30 cellular contexts compared by ENCODE assay signal in the genomic region with DNA sequence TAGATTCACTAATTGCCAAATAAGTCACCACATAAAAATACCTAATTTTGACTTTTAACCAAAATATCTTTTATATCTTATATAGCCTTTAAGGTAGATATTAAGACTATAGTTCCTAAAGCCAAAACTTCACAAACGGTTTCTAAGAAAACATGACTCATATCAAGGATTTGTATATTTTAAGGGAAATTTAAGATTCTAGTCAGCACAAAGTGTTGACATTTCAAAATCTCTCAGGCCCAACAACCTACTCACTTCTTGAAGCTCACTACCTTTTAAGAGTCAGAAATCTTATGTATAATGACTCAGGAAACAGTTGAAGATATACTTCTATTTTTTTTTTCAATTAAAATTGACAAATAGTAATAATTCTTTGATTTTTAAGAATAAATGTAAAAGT.
DNase-seq lines count a peak whose midpoint lies in the region; ATAC-seq, FAIRE-seq and TF ChIP-seq lines count a peak whose summit lies in the region.
"Had no signal": no experiment of that assay in that cellular context is flagged by ENCODE, and none has a peak within 500 bp of the region (broad histone marks: within the 10 kb centered on the region; RNA-seq: fewer than 3 reads in every experiment).

No MANE protein-coding gene starts in this region.

- no peaks in the 10 kb centered on the region for H3K4me1 ChIP-seq in kidney (ENCODE audit: control insufficient read depth in 1 of 2, insufficient read depth in 1 of 2, low read depth in 1 of 2, low read length in 2 of 2)
- H3K4me1 ChIP-seq: adrenal gland; BLaER1 treated with 17β-estradiol and CSF1 and Interleukin-3, amounts not matched to agents 10 nM and 100 nM; gastrocnemius medialis; transverse colon had no signal

- H3K27ac Mint-ChIP-seq in osteocyte (ENCODE audit: unreplicated experiment), result peak overlapping the region; percentile 28
- H3K27ac Mint-ChIP-seq: activated CD4-positive, alpha-beta memory T cell treated with anti-CD3 and anti-CD28 coated beads, Interleukin-2, amount 10 ng/mL, durations not matched to agents 7 days and 5 days; activated naive CD4-positive, alpha-beta T cell treated with anti-CD3 and anti-CD28 coated beads for 36 hours; effector memory CD8-positive, alpha-beta T cell; stimulated activated effector memory CD8-positive, alpha-beta T cell treated with anti-CD3 and anti-CD28 coated beads, Interleukin-12 subunit alpha, Interleukin-12 subunit beta, amount 100 ng/mL, for 72 hours; T-helper 2 cell treated with Interferon-gamma antibody and Interleukin-4, amounts not matched to agents 5 μg/mL and 100 μg/mL, for 36 hours had no signal

- no peak overlapping the region for H3K9ac ChIP-seq in kidney (ENCODE audit: low read length in 2 of 2)
- H3K9ac ChIP-seq: BLaER1 treated with 17β-estradiol and CSF1 and Interleukin-3, amounts not matched to agents 10 nM and 100 nM had no signal

- H3K9me3 Mint-ChIP-seq in osteocyte (ENCODE audit: unreplicated experiment), result no peaks in the 10 kb centered on the region
- H3K9me3 Mint-ChIP-seq: effector memory CD8-positive, alpha-beta T cell; T-helper 2 cell treated with Interferon-gamma antibody and Interleukin-4, amounts not matched to agents 5 μg/mL and 100 μg/mL, for 36 hours had no signal

- H3K36me3 ChIP-seq in kidney (ENCODE audit: control insufficient read depth in 1 of 2, insufficient read depth in 2 of 2, low read length in 2 of 2), result no peaks in the 10 kb centered on the region
- H3K36me3 ChIP-seq: adrenal gland, cardiac muscle cell, gastrocnemius medialis, right atrium auricular region, transverse colon had no signal

- no peaks in the 10 kb centered on the region for H3K36me3 Mint-ChIP-seq in osteocyte (ENCODE audit: unreplicated experiment)
- H3K36me3 Mint-ChIP-seq: stimulated activated effector memory CD8-positive, alpha-beta T cell treated with anti-CD3 and anti-CD28 coated beads, Interleukin-12 subunit alpha, Interleukin-12 subunit beta, amount 100 ng/mL, for 72 hours had no signal

- intact Hi-C loops in kidney (cut with DNase I), result no loop called here

- H3K4me1 Mint-ChIP-seq in osteocyte (ENCODE audit: unreplicated experiment), result peaks cover 17% of the 10 kb centered on the region
- H3K4me1 Mint-ChIP-seq: activated CD4-positive, alpha-beta memory T cell treated with anti-CD3 and anti-CD28 coated beads, Interleukin-2, amount 10 ng/mL, durations not matched to agents 7 days and 5 days had no signal

- TF ChIP-seq POLR2A in GM12891 (IDR thresholded peaks at IDR 0.05; ENCODE audit: low read depth, low read length), result no peak

- no peaks in the 10 kb centered on the region for H3K9me3 ChIP-seq in kidney (ENCODE audit: control insufficient read depth in 1 of 2, low read length in 2 of 2)
- H3K9me3 ChIP-seq: adrenal gland, gastrocnemius medialis, right atrium auricular region, transverse colon had no signal

- FAIRE-seq in GM12891 (lab: Jason Lieb, UNC) (no peak), kidney (lab: Jason Lieb, UNC) (no peak)

- no peak for TF ChIP-seq CTCF in AG09319 (IDR thresholded peaks at IDR 0.05; ENCODE audit: low read depth, low read length)
- TF ChIP-seq CTCF in osteocyte (IDR thresholded peaks at IDR 0.05), result no peak
- no peak for TF ChIP-seq CTCF in omental fat pad (IDR thresholded peaks at IDR 0.05)
- TF ChIP-seq CTCF in kidney (IDR thresholded peaks at IDR 0.05; ENCODE audit: borderline replicate concordance, extremely low read depth, insufficient read depth), result no peak

- H3K27me3 Mint-ChIP-seq in osteocyte (ENCODE audit: unreplicated experiment), result no peaks in the 10 kb centered on the region
- H3K27me3 Mint-ChIP-seq: activated CD4-positive, alpha-beta memory T cell treated with anti-CD3 and anti-CD28 coated beads, Interleukin-2, amount 10 ng/mL, durations not matched to agents 7 days and 5 days; effector memory CD8-positive, alpha-beta T cell had no signal

- DNase-seq in AG09319 (ENCODE audit: extremely low read depth, low read depth) (peak; percentile 8), LHCN-M2 (ENCODE audit: low read depth) (peak; percentile 29), fibroblast of gingiva (ENCODE audit: low read depth) (peak; percentile 50), osteocyte (ENCODE audit: extremely low spot score, unreplicated experiment) (no peak), omental fat pad (ENCODE audit: low spot score) (no peak), GM12891 (ENCODE audit: insufficient read length, low spot score) (no peak), kidney (no peak)
- DNase-seq: activated CD4-positive, alpha-beta memory T cell treated with anti-CD3 and anti-CD28 coated beads, Interleukin-2, amount 10 ng/mL, durations not matched to agents 7 days and 5 days; activated CD4-positive, alpha-beta T cell treated with anti-CD3 and anti-CD28 coated beads for 1 hour; activated CD8-positive, alpha-beta memory T cell treated with anti-CD3 and anti-CD28 coated beads, Interleukin-2, amount 50 U/mL, for 4 hours; activated naive CD4-positive, alpha-beta T cell treated with anti-CD3 and anti-CD28 coated beads for 36 hours; adrenal gland; COR-L47; cortex of kidney; DMS53; effector memory CD8-positive, alpha-beta T cell; erythroblast; gastrocnemius medialis; GDM1; left colon; NCI-H1092 treated with DMSO at 0.1 percent for 48 hours; NCI-H187; NCI-H510A; transverse colon had no signal

- H3K4me3 ChIP-seq in kidney (ENCODE audit: low read length in 2 of 2), result no peak overlapping the region
- H3K4me3 ChIP-seq: adrenal gland; BLaER1 treated with 17β-estradiol and CSF1 and Interleukin-3, amounts not matched to agents 10 nM and 100 nM; cardiac muscle cell; gastrocnemius medialis; right atrium auricular region; transverse colon had no signal

- no peak overlapping the region for H3K4me3 Mint-ChIP-seq in osteocyte (ENCODE audit: unreplicated experiment)
- H3K4me3 Mint-ChIP-seq: activated CD4-positive, alpha-beta memory T cell treated with anti-CD3 and anti-CD28 coated beads, Interleukin-2, amount 10 ng/mL, durations not matched to agents 7 days and 5 days; activated naive CD4-positive, alpha-beta T cell treated with anti-CD3 and anti-CD28 coated beads for 36 hours; effector memory CD8-positive, alpha-beta T cell; stimulated activated effector memory CD8-positive, alpha-beta T cell treated with anti-CD3 and anti-CD28 coated beads, Interleukin-12 subunit alpha, Interleukin-12 subunit beta, amount 100 ng/mL, for 72 hours; T-helper 2 cell treated with Interferon-gamma antibody and Interleukin-4, amounts not matched to agents 5 μg/mL and 100 μg/mL, for 36 hours had no signal

- no peak overlapping the region for H3K27ac ChIP-seq in kidney (ENCODE audit: low read depth in 2 of 2, low read length in 2 of 2)
- H3K27ac ChIP-seq: adrenal gland; BLaER1 treated with 17β-estradiol and CSF1 and Interleukin-3, amounts not matched to agents 10 nM and 100 nM; cardiac muscle cell; gastrocnemius medialis; right atrium auricular region; transverse colon had no signal

- ATAC-seq in omental fat pad (ENCODE audit: low FRiP score) (no peak), GM21737 (IDR thresholded peaks at IDR 0.05; ENCODE audit: unreplicated experiment) (no peak)
- ATAC-seq: effector memory CD8-positive, alpha-beta T cell; gastrocnemius medialis; left colon; stimulated activated effector memory CD8-positive, alpha-beta T cell treated with anti-CD3 and anti-CD28 coated beads, Interleukin-12 subunit alpha, Interleukin-12 subunit beta, amount 100 ng/mL, for 72 hours had no signal

TF ChIP-seq in GM12891, 5 proteins besides CTCF, POLR2A, EP300 and RAD21:
- TF ChIP-seq TAF1 (IDR thresholded peaks at IDR 0.05; ENCODE audit: low read depth, low read length), result no peak
- TF ChIP-seq POLR2AphosphoS5 (IDR thresholded peaks at IDR 0.05; ENCODE audit: low read depth, low read length), result no peak
- no peak for TF ChIP-seq POU2F2 (IDR thresholded peaks at IDR 0.05; ENCODE audit: low read depth, low read length)

Comparison
In these comparisons a context has a peak if more than half of its experiments do, and no peak if none do; other contexts are left out.
1. DNase-seq: peak in AG09319 (single experiment), LHCN-M2 (single experiment) and fibroblast of gingiva (single experiment); none in osteocyte (single experiment), omental fat pad (single experiment), GM12891 (single experiment) and kidney (single experiment).